ENCODE assay signal across 1 cellular context in the genomic region with DNA sequence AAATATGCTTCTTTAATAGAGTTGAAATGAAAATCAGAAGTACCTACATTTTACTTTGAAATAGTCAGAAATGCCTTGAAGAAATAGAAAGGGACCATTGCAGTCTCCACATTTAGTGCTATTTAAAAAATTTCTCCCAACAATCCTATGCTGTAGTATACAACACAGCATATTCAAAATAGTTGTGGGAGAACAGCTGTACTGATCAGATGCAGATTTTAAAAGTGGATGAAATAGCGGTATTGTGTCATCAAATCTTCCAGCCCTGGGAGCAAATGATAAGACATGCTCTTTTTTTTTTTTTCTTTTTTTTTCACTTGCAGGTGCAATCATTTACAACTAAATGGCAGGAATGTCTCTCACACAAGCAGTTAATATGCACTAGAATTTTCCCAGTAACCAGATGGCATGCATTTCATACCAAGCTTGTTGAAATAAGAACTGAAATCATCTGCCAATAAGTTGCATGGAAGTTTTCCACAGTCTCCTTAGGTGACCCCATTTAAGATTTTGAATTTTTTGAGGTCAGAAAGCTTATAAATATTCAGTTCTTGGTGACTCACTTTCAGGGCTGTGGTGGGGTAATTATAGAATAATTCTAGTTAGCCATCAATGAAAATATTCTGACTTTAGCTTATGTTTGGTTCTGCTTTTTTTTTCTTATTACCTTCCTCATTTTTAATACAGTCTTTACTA.
TF ChIP-seq lines count a peak whose summit lies in the region.

No MANE protein-coding gene starts in this region.

TF ChIP-seq in H1, 55 proteins besides CTCF, POLR2A, EP300 and RAD21:
- TF ChIP-seq POLR2AphosphoS5 (IDR thresholded peaks at IDR 0.05; ENCODE audit: low read depth, low read length) = no peak
- no peak for TF ChIP-seq CREB1 (IDR thresholded peaks at IDR 0.05)
- TF ChIP-seq TEAD4 (IDR thresholded peaks at IDR 0.05; ENCODE audit: low read depth, low read length) = 0 out of 2 replicates have a peak, but pooled peaks have one; percentile 23
- no peak for TF ChIP-seq HDAC6 (IDR thresholded peaks at IDR 0.05; ENCODE audit: low read depth, low read length)
- TF ChIP-seq MAFK (IDR thresholded peaks at IDR 0.05; ENCODE audit: low read depth, low read length) = no peak
- TF ChIP-seq ATF3 (IDR thresholded peaks at IDR 0.05; ENCODE audit: insufficient read depth, low read depth, low read length) = no peak
- TF ChIP-seq KDM4A (IDR thresholded peaks at IDR 0.05; ENCODE audit: low read depth, low read length, severe bottlenecking) = no peak
TF ChIP-seq in H1: peak in this region for 1.
